In genomic region chr11:109978895-109979294, GRCh38 we compare ENCODE assay signal across 16 cellular contexts.
DNase-seq lines count a peak whose midpoint lies in the region; ATAC-seq and TF ChIP-seq lines count a peak whose summit lies in the region.
"Had no signal": no experiment of that assay in that cellular context is flagged by ENCODE, and none has a peak within 500 bp of the region (broad histone marks: within the 10 kb centered on the region; RNA-seq: fewer than 3 reads in every experiment).

No MANE protein-coding gene starts in this region.

- no peaks in the 10 kb centered on the region for H4K20me1 ChIP-seq in fibroblast of lung (ENCODE audit: control insufficient read depth, extremely low read depth, insufficient read depth, low read length)

- no peak overlapping the region for H3K27ac ChIP-seq in fibroblast of lung (ENCODE audit: insufficient read depth, low read length)
- H3K27ac ChIP-seq in thyroid gland: no peak overlapping the region
- H3K27ac ChIP-seq: SJSA1 had no signal

- no peak overlapping the region for H3K4me2 ChIP-seq in fibroblast of lung (ENCODE audit: extremely low read depth, insufficient read depth, low read length)

- no peaks in the 10 kb centered on the region for H3K4me1 ChIP-seq in fibroblast of lung (ENCODE audit: control insufficient read depth, extremely low read depth, insufficient read depth, low read length)
- H3K4me1 ChIP-seq in thyroid gland: no peaks in the 10 kb centered on the region
- H3K4me1 ChIP-seq: BE2C, SJSA1 had no signal

- H3K9ac ChIP-seq in fibroblast of lung (ENCODE audit: insufficient read depth, low read length): no peak overlapping the region

- intact Hi-C loops in thyroid gland (cut with DNase I): no loop called here

- H3K27me3 ChIP-seq in fibroblast of lung (ENCODE audit: control insufficient read depth, insufficient read depth, low read length) (no peaks in the 10 kb centered on the region), thyroid gland (no peaks in the 10 kb centered on the region)
- H3K27me3 ChIP-seq: SJSA1 had no signal

- TF ChIP-seq CTCF in fibroblast of lung (conservative IDR thresholded peaks at IDR 0.05 in 1 of 2, IDR thresholded peaks at IDR 0.05 in 1 of 2; ENCODE audit: low read depth in 1 of 2, low read length in 2 of 2) (no peak), thyroid gland (IDR thresholded peaks at IDR 0.05) (no peak)

- TF ChIP-seq POLR2A in thyroid gland (IDR thresholded peaks at IDR 0.05): no peak

- H3K9me3 ChIP-seq in fibroblast of lung (ENCODE audit: control insufficient read depth, insufficient read depth, low read depth, low read length) (no peaks in the 10 kb centered on the region), thyroid gland (no peaks in the 10 kb centered on the region)
- H3K9me3 ChIP-seq: BE2C, SJSA1 had no signal

- H3K36me3 ChIP-seq in fibroblast of lung (ENCODE audit: control insufficient read depth, insufficient read depth, low read length) (no peaks in the 10 kb centered on the region), thyroid gland (no peaks in the 10 kb centered on the region)
- H3K36me3 ChIP-seq: BE2C, SJSA1 had no signal

- 98 to 100% methylated on average over 2 of the region's 2 CpGs for WGBS in thyroid gland, 2 donors

- no peak overlapping the region for H2AFZ ChIP-seq in fibroblast of lung (ENCODE audit: low read length)

- H3K4me3 ChIP-seq in fibroblast of lung (replicated peaks in 1 of 4; ENCODE audit: control extremely low read depth in 1 of 4, insufficient read depth in 1 of 4, low read depth in 3 of 4, low read length in 4 of 4): no peak overlapping the region
- no peak overlapping the region for H3K4me3 ChIP-seq in thyroid gland (replicated peaks in 1 of 3)
- H3K4me3 ChIP-seq: GM12878, SJSA1 had no signal

- ATAC-seq in HG03039 (IDR thresholded peaks at IDR 0.05; ENCODE audit: unreplicated experiment): no peak
- ATAC-seq in HG02642 (IDR thresholded peaks at IDR 0.05; ENCODE audit: poor library complexity, unreplicated experiment): no peak
- ATAC-seq: GM12878, Right ventricle myocardium inferior had no signal

- DNase-seq in M059J (ENCODE audit: low read depth) (peak; percentile 59), astrocyte of the hippocampus (ENCODE audit: low read depth, low spot score) (peak; percentile 10), fibroblast of lung (ENCODE audit: low read depth in 2 of 2) (peak; percentile 27 to 61), renal cortical epithelial cell (ENCODE audit: low read depth) (peak; percentile 23), thyroid gland (no peak)
- DNase-seq: BE2C, NCI-H1417 treated with DMSO at 0.1 percent for 48 hours, NCI-H187, NCI-H446 treated with DMSO at 0.1 percent for 48 hours, NCI-H526 treated with DMSO at 0.1 percent for 48 hours, OCI-M1 had no signal

- no peaks in the 10 kb centered on the region for H3K79me2 ChIP-seq in fibroblast of lung (ENCODE audit: control insufficient read depth, insufficient read depth, low read length)

Comparison
In these comparisons a context has a peak if more than half of its experiments do, and no peak if none do; other contexts are left out.
1. DNase-seq: peak in M059J (single experiment), astrocyte of the hippocampus (single experiment), fibroblast of lung (2 of 2) and renal cortical epithelial cell (single experiment); none in thyroid gland (0 of 2).